Comparison of ENCODE assay signal across 24 cellular contexts in the genomic region with DNA sequence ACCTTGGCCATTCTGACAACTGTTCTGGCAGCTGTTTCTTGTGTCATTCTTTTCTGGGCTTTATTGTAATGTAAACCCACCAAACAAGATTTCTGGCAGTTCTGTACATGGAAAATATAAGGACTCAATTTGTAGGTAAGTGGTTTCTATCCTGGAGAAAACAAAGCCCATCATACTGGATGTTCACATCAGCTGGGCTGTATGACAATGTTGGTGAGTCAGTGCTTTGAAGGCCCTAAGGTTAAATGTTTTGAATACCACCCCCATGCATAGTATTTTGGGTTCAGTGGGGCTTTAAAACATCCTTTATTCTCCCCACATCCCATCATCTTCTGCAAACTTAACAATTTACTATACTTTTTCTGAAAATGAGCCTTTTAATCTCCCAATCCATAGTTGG. TPM values are rescaled to one million over a fixed set of nuclear protein-coding genes. Genes with fewer than 3 reads are reported as not detected.
DNase-seq lines count a peak whose midpoint lies in the region; ATAC-seq and TF ChIP-seq lines count a peak whose summit lies in the region.
"Had no signal": no experiment of that assay in that cellular context is flagged by ENCODE, and none has a peak within 500 bp of the region (broad histone marks: within the 10 kb centered on the region; RNA-seq: fewer than 3 reads in every experiment).

No MANE protein-coding gene starts in this region.

- peaks cover 9% of the 10 kb centered on the region for H3K4me1 ChIP-seq in GM23248 (ENCODE audit: insufficient read depth)

- no peak overlapping the region for H3K9ac ChIP-seq in GM23248

- H3K4me3 ChIP-seq in GM23248 (no peak overlapping the region), choroid plexus epithelial cell (ENCODE audit: low read depth, low read length) (no peak overlapping the region)
- H3K4me3 ChIP-seq: SK-N-MC had no signal

- DNase-seq in GM23248: peak; percentile 16
- peak; percentile 82 for DNase-seq in M059J (ENCODE audit: low read depth)
- peak; percentile 34 for DNase-seq in choroid plexus epithelial cell (ENCODE audit: low read depth)
- peak; percentile 21 for DNase-seq in renal cortical epithelial cell (ENCODE audit: low read depth)
- DNase-seq in activated CD4-positive, alpha-beta T cell treated with anti-CD3 and anti-CD28 coated beads, Interleukin-2, amount 50 U/mL, for 4 hours: no peak
- DNase-seq in NCI-H2081 treated with DMSO at 0.1 percent for 48 hours (lab: John Stamatoyannopoulos, UW): no peak
- DNase-seq: C1 segment of cervical spinal cord; CD4-positive, alpha-beta memory T cell; COR-L47; DMS53; GF-D8; H7; KG1; MM.1S; NCI-H2029 treated with DMSO at 0.1 percent for 48 hours; NCI-H524; NCI-H774; SHP77 had no signal

- no peaks in the 10 kb centered on the region for H3K9me3 ChIP-seq in GM23248 (ENCODE audit: low read depth)

- no peak for TF ChIP-seq CTCF in choroid plexus epithelial cell (conservative IDR thresholded peaks at IDR 0.05; ENCODE audit: low read depth, low read length)

- H3K36me3 ChIP-seq in GM23248 (ENCODE audit: low read depth): no peaks in the 10 kb centered on the region

- H3K79me2 ChIP-seq in GM23248 (ENCODE audit: insufficient read depth): no peaks in the 10 kb centered on the region

- H3K27ac ChIP-seq in GM23248: no peak overlapping the region
- H3K27ac ChIP-seq: RWPE1, SK-N-MC had no signal

- no peak overlapping the region for H2AFZ ChIP-seq in GM23248

- H4K20me1 ChIP-seq in GM23248 (ENCODE audit: insufficient read depth): no peaks in the 10 kb centered on the region

- H3F3A ChIP-seq in GM23248 (ENCODE audit: insufficient read depth): no peaks in the 10 kb centered on the region

- in situ Hi-C loops in GM23248 (cut with MboI): no loop called here

- no peaks in the 10 kb centered on the region for H3K9me2 ChIP-seq in GM23248 (ENCODE audit: insufficient read depth)

- no peak for ATAC-seq in GM21381 (IDR thresholded peaks at IDR 0.05; ENCODE audit: unreplicated experiment)
- ATAC-seq: Panc1 had no signal

- H3K4me2 ChIP-seq in GM23248 (ENCODE audit: unreplicated experiment): no peak overlapping the region

- H3K27me3 ChIP-seq in GM23248 (replicated peaks; ENCODE audit: insufficient read depth): no peaks in the 10 kb centered on the region

RNA-seq across cellular contexts. Expression of gene SH3GL2, which starts 52.5 kb away (rescaled TPM):
- total RNA-seq in GM23248 (2014; rRNA removed; shearing (Covaris generic)): not detected in 2 replicates
- polyA plus RNA-seq in GM23248 (2016; fragmentation: Nextera tagmentation; extraction: Ambion mirVana): 0.06 TPM in 1 of 2 replicates, not detected in the other
- total RNA-seq in M059J (2014; rRNA removed; shearing (Covaris generic)): 10.0 and 11.2 TPM in 2 replicates
- total RNA-seq in renal cortical epithelial cell: 0.25 and 1.0 TPM in 2 replicates
- total RNA-seq: A673; CD4-positive, alpha-beta memory T cell; T-helper 1 cell treated with Interleukin-12 subunit alpha and Interleukin-12 subunit beta and Interleukin-4 antibody, amounts not matched to agents 30 ng/mL and 1 ng/mL, for 36 hours had no signal
- polyA plus RNA-seq: CD4-positive, alpha-beta memory T cell had no signal

Comparison
In these comparisons a context has a peak if more than half of its experiments do, and no peak if none do; other contexts are left out.
1. DNase-seq: peak in GM23248 (single experiment), M059J (single experiment), choroid plexus epithelial cell (single experiment) and renal cortical epithelial cell (single experiment); none in activated CD4-positive, alpha-beta T cell treated with anti-CD3 and anti-CD28 coated beads, Interleukin-2, amount 50 U/mL, for 4 hours (0 of 2) and NCI-H2081 treated with DMSO at 0.1 percent for 48 hours (single experiment).